Comparison of ENCODE assay signal across 3 cellular contexts in the genomic region with DNA sequence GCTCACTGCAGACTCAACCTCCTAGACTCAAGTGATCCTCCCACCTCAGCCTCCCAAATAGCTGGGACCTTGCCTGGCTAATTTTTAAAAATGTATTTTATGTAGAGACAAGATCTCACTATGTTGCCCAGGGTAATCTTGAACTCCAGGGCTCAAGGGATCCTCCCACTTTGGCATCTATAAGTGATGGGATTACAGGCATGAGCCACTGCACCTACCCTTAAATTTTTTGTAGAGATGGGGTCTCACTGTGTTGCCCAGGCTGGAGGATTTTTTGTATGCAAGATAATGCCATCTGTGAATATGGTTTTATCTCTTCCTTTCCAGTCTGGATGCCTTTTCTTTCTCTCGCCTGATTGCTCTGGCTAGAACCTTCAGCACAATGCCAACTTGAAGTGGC.
TF ChIP-seq lines count a peak whose summit lies in the region.

No MANE protein-coding gene starts in this region.

TF ChIP-seq in HEK293, 187 proteins besides CTCF, POLR2A, EP300 and RAD21:
- TF ChIP-seq ZXDB (tag by site-specific recombination; IDR thresholded peaks at IDR 0.05): no peak
- TF ChIP-seq ZNF121 (tag by site-specific recombination; IDR thresholded peaks at IDR 0.05): peak; percentile 70; the same call in 1 of the 2 replicates
- no peak for TF ChIP-seq SETDB1 (IDR thresholded peaks at IDR 0.05; ENCODE audit: insufficient read length, low read length)

TF ChIP-seq in WTC11, 78 proteins besides CTCF, POLR2A, EP300 and RAD21:
- TF ChIP-seq ZNF121 (CRISPR knock-in tag; IDR thresholded peaks at IDR 0.05): peak; percentile 4; the same call in 1 of the 2 replicates
- TF ChIP-seq, protein P1, sequence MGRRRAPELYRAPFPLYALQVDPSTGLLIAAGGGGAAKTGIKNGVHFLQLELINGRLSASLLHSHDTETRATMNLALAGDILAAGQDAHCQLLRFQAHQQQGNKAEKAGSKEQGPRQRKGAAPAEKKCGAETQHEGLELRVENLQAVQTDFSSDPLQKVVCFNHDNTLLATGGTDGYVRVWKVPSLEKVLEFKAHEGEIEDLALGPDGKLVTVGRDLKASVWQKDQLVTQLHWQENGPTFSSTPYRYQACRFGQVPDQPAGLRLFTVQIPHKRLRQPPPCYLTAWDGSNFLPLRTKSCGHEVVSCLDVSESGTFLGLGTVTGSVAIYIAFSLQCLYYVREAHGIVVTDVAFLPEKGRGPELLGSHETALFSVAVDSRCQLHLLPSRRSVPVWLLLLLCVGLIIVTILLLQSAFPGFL (CRISPR knock-in tag; IDR thresholded peaks at IDR 0.05; ENCODE audit: borderline replicate concordance): no peak

TF ChIP-seq in K562, 482 proteins besides CTCF, POLR2A, EP300 and RAD21:
- TF ChIP-seq ZNF384 (IDR thresholded peaks at IDR 0.05; ENCODE audit: low read depth, low read length): no peak
- TF ChIP-seq ZBED1 (IDR thresholded peaks at IDR 0.05): no peak
- no peak for TF ChIP-seq TRIM25 (IDR thresholded peaks at IDR 0.05; ENCODE audit: borderline replicate concordance)
- no peak for TF ChIP-seq XRCC3 (IDR thresholded peaks at IDR 0.05)
- TF ChIP-seq RBM25 (IDR thresholded peaks at IDR 0.05; ENCODE audit: low read depth, low read length, severe bottlenecking): peak; percentile 32
- peak; percentile 61 for TF ChIP-seq ZNF121 (CRISPR knock-in tag; conservative IDR thresholded peaks at IDR 0.05)
- no peak for TF ChIP-seq MAZ (CRISPR knock-in tag; conservative IDR thresholded peaks at IDR 0.05 in 1 of 2, IDR thresholded peaks at IDR 0.05 in 1 of 2)
- no peak for TF ChIP-seq NKRF (IDR thresholded peaks at IDR 0.05; ENCODE audit: borderline replicate concordance)
- TF ChIP-seq ZNF609 (CRISPR knock-in tag; IDR thresholded peaks at IDR 0.05; ENCODE audit: borderline replicate concordance): no peak
- no peak for TF ChIP-seq POLR3G (IDR thresholded peaks at IDR 0.05; ENCODE audit: extremely low read depth, insufficient read length, insufficient replicate concordance)
- TF ChIP-seq ZNF644 (tag; IDR thresholded peaks at IDR 0.05; ENCODE audit: low read depth): no peak
